ENCODE assay signal across 1 cellular context in the genomic region with DNA sequence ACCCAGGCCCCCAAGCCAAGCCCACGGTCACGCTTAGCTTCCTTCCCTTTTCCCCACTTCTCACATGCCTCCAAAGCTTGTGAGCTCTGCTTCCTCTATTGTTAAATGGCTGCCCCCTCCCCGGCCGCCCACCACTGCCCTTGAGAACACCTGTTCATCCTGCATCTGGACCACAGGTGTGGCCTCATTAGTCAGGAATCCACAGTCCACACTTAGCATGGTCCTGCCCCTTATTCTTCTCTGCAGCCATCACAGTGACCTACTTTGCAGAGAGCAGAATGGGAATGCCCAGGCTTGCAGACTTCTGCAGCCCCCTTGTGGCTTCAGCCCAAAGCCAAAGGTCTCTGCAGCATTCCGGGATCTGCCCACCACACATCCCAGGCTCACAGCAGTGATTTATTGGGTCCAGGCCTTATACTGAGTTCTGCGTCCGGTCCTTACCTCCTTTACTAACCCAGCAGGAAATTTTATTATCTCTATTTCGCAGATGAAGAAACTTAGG.
TF ChIP-seq lines count a peak whose summit lies in the region.

No MANE protein-coding gene starts in this region.

TF ChIP-seq in H1, 55 proteins besides CTCF, POLR2A, EP300 and RAD21 (continued from another document):
- TF ChIP-seq FOSL1 (IDR thresholded peaks at IDR 0.05; ENCODE audit: insufficient read depth, low read depth, low read length): no peak
- no peak for TF ChIP-seq POU5F1 (IDR thresholded peaks at IDR 0.05; ENCODE audit: low read depth, low read length)
- no peak for TF ChIP-seq CBX8 (IDR thresholded peaks at IDR 0.05; ENCODE audit: borderline replicate concordance, low read depth, low read length)
- TF ChIP-seq KDM4A (IDR thresholded peaks at IDR 0.05; ENCODE audit: low read depth, low read length, severe bottlenecking): no peak
- TF ChIP-seq, protein P1, sequence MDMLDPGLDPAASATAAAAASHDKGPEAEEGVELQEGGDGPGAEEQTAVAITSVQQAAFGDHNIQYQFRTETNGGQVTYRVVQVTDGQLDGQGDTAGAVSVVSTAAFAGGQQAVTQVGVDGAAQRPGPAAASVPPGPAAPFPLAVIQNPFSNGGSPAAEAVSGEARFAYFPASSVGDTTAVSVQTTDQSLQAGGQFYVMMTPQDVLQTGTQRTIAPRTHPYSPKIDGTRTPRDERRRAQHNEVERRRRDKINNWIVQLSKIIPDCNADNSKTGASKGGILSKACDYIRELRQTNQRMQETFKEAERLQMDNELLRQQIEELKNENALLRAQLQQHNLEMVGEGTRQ (IDR thresholded peaks at IDR 0.05; ENCODE audit: low read length): no peak
- TF ChIP-seq SP4 (IDR thresholded peaks at IDR 0.05; ENCODE audit: low read length): no peak
- no peak for TF ChIP-seq MAFK (IDR thresholded peaks at IDR 0.05; ENCODE audit: low read depth, low read length)
- 0 out of 2 replicates have a peak, but pooled peaks have one; percentile 29 for TF ChIP-seq YY1 (IDR thresholded peaks at IDR 0.05; ENCODE audit: low read depth, low read length)
- TF ChIP-seq CEBPB (IDR thresholded peaks at IDR 0.05; ENCODE audit: low read depth, low read length): no peak
- TF ChIP-seq, protein P2, sequence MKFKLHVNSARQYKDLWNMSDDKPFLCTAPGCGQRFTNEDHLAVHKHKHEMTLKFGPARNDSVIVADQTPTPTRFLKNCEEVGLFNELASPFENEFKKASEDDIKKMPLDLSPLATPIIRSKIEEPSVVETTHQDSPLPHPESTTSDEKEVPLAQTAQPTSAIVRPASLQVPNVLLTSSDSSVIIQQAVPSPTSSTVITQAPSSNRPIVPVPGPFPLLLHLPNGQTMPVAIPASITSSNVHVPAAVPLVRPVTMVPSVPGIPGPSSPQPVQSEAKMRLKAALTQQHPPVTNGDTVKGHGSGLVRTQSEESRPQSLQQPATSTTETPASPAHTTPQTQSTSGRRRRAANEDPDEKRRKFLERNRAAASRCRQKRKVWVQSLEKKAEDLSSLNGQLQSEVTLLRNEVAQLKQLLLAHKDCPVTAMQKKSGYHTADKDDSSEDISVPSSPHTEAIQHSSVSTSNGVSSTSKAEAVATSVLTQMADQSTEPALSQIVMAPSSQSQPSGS (IDR thresholded peaks at IDR 0.05; ENCODE audit: low read length): no peak
- TF ChIP-seq NANOG (IDR thresholded peaks at IDR 0.05; ENCODE audit: insufficient read depth, low read depth, low read length, poor library complexity, severe bottlenecking): no peak
- TF ChIP-seq RNF2 (IDR thresholded peaks at IDR 0.05; ENCODE audit: borderline replicate concordance, low read depth, low read length, missing control alignments, poor library complexity, severe bottlenecking): no peak
- no peak for TF ChIP-seq RFX5 (IDR thresholded peaks at IDR 0.05; ENCODE audit: borderline replicate concordance, low read depth, low read length)
- peak; percentile 80; the same call in 1 of the 2 replicates for TF ChIP-seq TCF12 (IDR thresholded peaks at IDR 0.05; ENCODE audit: low read depth, low read length)
- TF ChIP-seq ASH2L (IDR thresholded peaks at IDR 0.05; ENCODE audit: low read length): no peak
- TF ChIP-seq EGR1 (IDR thresholded peaks at IDR 0.05; ENCODE audit: borderline replicate concordance, low read depth, low read length): no peak
- no peak for TF ChIP-seq SIX5 (IDR thresholded peaks at IDR 0.05; ENCODE audit: low read depth, low read length)
- no peak; the same call in 1 of the 2 replicates for TF ChIP-seq TEAD4 (IDR thresholded peaks at IDR 0.05; ENCODE audit: low read depth, low read length)
- no peak for TF ChIP-seq SIN3A (conservative IDR thresholded peaks at IDR 0.05 in 1 of 2, IDR thresholded peaks at IDR 0.05 in 1 of 2; ENCODE audit: low read depth in 1 of 2, low read length in 2 of 2)
